ENCODE assay signal across 18 cellular contexts in genomic region chr5:107446972-107447371, GRCh38.
A peak's percentile ranks its signal among the peaks of the same experiment; 100 is the strongest.
DNase-seq lines count a peak whose midpoint lies in the region; ATAC-seq and TF ChIP-seq lines count a peak whose summit lies in the region.
"Had no signal": no experiment of that assay in that cellular context is flagged by ENCODE, and none has a peak within 500 bp of the region (broad histone marks: within the 10 kb centered on the region; RNA-seq: fewer than 3 reads in every experiment).

No MANE protein-coding gene starts in this region.

- no peak overlapping the region for H3K4me3 Mint-ChIP-seq in endodermal cell
- H3K4me3 Mint-ChIP-seq: CD4-positive, CD25-positive, alpha-beta regulatory T cell; GM23338; H9; HFFc6; IgD-negative memory B cell had no signal

- no peaks in the 10 kb centered on the region for H4K20me1 ChIP-seq in SK-N-SH (ENCODE audit: insufficient read depth)
- H4K20me1 ChIP-seq in OCI-LY1 (ENCODE audit: insufficient read depth, low read length) = no peaks in the 10 kb centered on the region
- H4K20me1 ChIP-seq: BLaER1 treated with 17β-estradiol and CSF1 and Interleukin-3, amounts not matched to agents 10 nM and 100 nM had no signal

- H3K9me3 ChIP-seq in SK-N-SH = no peaks in the 10 kb centered on the region
- no peaks in the 10 kb centered on the region for H3K9me3 ChIP-seq in OCI-LY1 (ENCODE audit: low read length)
- peaks cover 3% of the 10 kb centered on the region for H3K9me3 ChIP-seq in endodermal cell (ENCODE audit: control insufficient read depth, low read length)
- H3K9me3 ChIP-seq: BLaER1 treated with 17β-estradiol and CSF1 and Interleukin-3, amounts not matched to agents 10 nM and 100 nM had no signal

- no peak for TF ChIP-seq CTCF in SK-N-SH (IDR thresholded peaks at IDR 0.05)
- no peak for TF ChIP-seq CTCF in OCI-LY1 (IDR thresholded peaks at IDR 0.05; ENCODE audit: low read length)
- TF ChIP-seq CTCF in endodermal cell (conservative IDR thresholded peaks at IDR 0.05) = no peak
- no peak for TF ChIP-seq CTCF in GM10266 (IDR thresholded peaks at IDR 0.05; ENCODE audit: control insufficient read depth, insufficient read depth, low read depth, missing control alignments)

- H3K27me3 Mint-ChIP-seq in endodermal cell (ENCODE audit: insufficient read depth) = no peaks in the 10 kb centered on the region

- DNase-seq in SK-N-SH = no peak
- no peak for DNase-seq in endodermal cell
- no peak for DNase-seq in dedifferentiated amniotic fluid mesenchymal stem cell (ENCODE audit: extremely low spot score)
- DNase-seq in GM10266 (ENCODE audit: extremely low spot score) = no peak
- DNase-seq: ACHN; CD4-positive, CD25-positive, alpha-beta regulatory T cell; DMS79; H9; HFFc6 had no signal

- no peak for TF ChIP-seq RAD21 in SK-N-SH (IDR thresholded peaks at IDR 0.05; ENCODE audit: low read length)

- peak overlapping the region; percentile 49 for H3K27ac Mint-ChIP-seq in endodermal cell
- H3K27ac Mint-ChIP-seq: CD4-positive, CD25-positive, alpha-beta regulatory T cell; GM23338; HFFc6; IgD-negative memory B cell had no signal

- POLR2A ChIA-PET in SK-N-SH (lab: Yijun Ruan, JAX) = no interaction called here

- H3K9ac ChIP-seq in SK-N-SH (no peak overlapping the region), OCI-LY1 (ENCODE audit: low read length) (peak overlapping the region; percentile 1; the same call in 1 of the 2 replicates), endodermal cell (ENCODE audit: extremely low read depth, low read length, poor library complexity, severe bottlenecking) (no peak overlapping the region)
- H3K9ac ChIP-seq: BLaER1 treated with 17β-estradiol and CSF1 and Interleukin-3, amounts not matched to agents 10 nM and 100 nM; KMS-11 had no signal

- H3K79me2 ChIP-seq in SK-N-SH (ENCODE audit: insufficient read depth) (no peaks in the 10 kb centered on the region), OCI-LY1 (ENCODE audit: insufficient read depth, low read length) (no peaks in the 10 kb centered on the region)

- H3K4me3 ChIP-seq in SK-N-SH (ENCODE audit: low read depth in 2 of 2, low read length in 1 of 2) (no peak overlapping the region), OCI-LY1 (ENCODE audit: low read depth, low read length, poor library complexity, severe bottlenecking) (no peak overlapping the region), endodermal cell (ENCODE audit: low read length) (no peak overlapping the region)
- H3K4me3 ChIP-seq: BLaER1 treated with 17β-estradiol and CSF1 and Interleukin-3, amounts not matched to agents 10 nM and 100 nM; GM23338 had no signal

- H3K36me3 Mint-ChIP-seq in endodermal cell (ENCODE audit: low read depth) = peaks cover 11% of the 10 kb centered on the region
- H3K36me3 Mint-ChIP-seq: CD4-positive, CD25-positive, alpha-beta regulatory T cell; IgD-negative memory B cell had no signal

- no peak for TF ChIP-seq EP300 in SK-N-SH (IDR thresholded peaks at IDR 0.05; ENCODE audit: borderline replicate concordance in 1 of 2, low read depth in 1 of 2, low read length in 1 of 2)

- H3K4me2 ChIP-seq in SK-N-SH (no peak overlapping the region), OCI-LY1 (ENCODE audit: low read length) (peak overlapping the region; percentile 30; the same call in 1 of the 2 replicates)
- H3K4me2 ChIP-seq: BLaER1 treated with 17β-estradiol and CSF1 and Interleukin-3, amounts not matched to agents 10 nM and 100 nM; GM23338; KMS-11 had no signal

- 92% methylated on average over 3 of the region's 3 CpGs for WGBS in SK-N-SH (ENCODE audit: low lambda C conversion rate)
- 80 to 98% methylated on average over 1 to 3 of the region's 3 CpGs for WGBS in endodermal cell (ENCODE audit: insufficient coverage in 1 of 2, insufficient read length in 1 of 2), 2 experiments

- H3K4me1 ChIP-seq in SK-N-SH (ENCODE audit: control insufficient read depth in 1 of 2, insufficient read depth in 2 of 2, low read depth in 1 of 2, low read length in 1 of 2) = peaks cover 0 to 4% of the 10 kb centered on the region in 2 experiments; a peak in 2 of 4 replicates
- H3K4me1 ChIP-seq in OCI-LY1 (ENCODE audit: insufficient read depth, low read length, severe bottlenecking) = peaks cover 70% of the 10 kb centered on the region
- H3K4me1 ChIP-seq in endodermal cell (ENCODE audit: control insufficient read depth, insufficient read depth, low read length) = peaks cover 7% of the 10 kb centered on the region

- H3K36me3 ChIP-seq in SK-N-SH (replicated peaks in 1 of 2; ENCODE audit: control insufficient read depth in 1 of 2, insufficient read depth in 2 of 2, low read length in 1 of 2) (no peaks in the 10 kb centered on the region), OCI-LY1 (ENCODE audit: insufficient read depth, low read length) (no peaks in the 10 kb centered on the region), endodermal cell (ENCODE audit: control insufficient read depth, insufficient read depth, low read length) (peaks cover 12% of the 10 kb centered on the region)
- H3K36me3 ChIP-seq: BLaER1 treated with 17β-estradiol and CSF1 and Interleukin-3, amounts not matched to agents 10 nM and 100 nM had no signal

- peaks cover 4% of the 10 kb centered on the region for H3K9me3 Mint-ChIP-seq in endodermal cell
- H3K9me3 Mint-ChIP-seq: GM23338 had no signal

- H3F3A ChIP-seq in SK-N-SH (replicated peaks; ENCODE audit: insufficient read depth) = no peaks in the 10 kb centered on the region
- no peaks in the 10 kb centered on the region for H3F3A ChIP-seq in OCI-LY1 (ENCODE audit: insufficient read depth, low read length)

- no peak overlapping the region for H3K27ac ChIP-seq in SK-N-SH (ENCODE audit: low read depth in 2 of 2, low read length in 1 of 2)
- H3K27ac ChIP-seq in OCI-LY1 (ENCODE audit: low read depth, low read length, poor library complexity, severe bottlenecking) = peak overlapping the region; percentile 95
- peak overlapping the region; percentile 63 for H3K27ac ChIP-seq in endodermal cell (ENCODE audit: low read depth, low read length)
- H3K27ac ChIP-seq: 22Rv1; BLaER1 treated with 17β-estradiol and CSF1 and Interleukin-3, amounts not matched to agents 10 nM and 100 nM; KMS-11 had no signal

- no peak for ATAC-seq in SK-N-SH treated with all-trans-retinoic acid at 6 μM for 48 hours
- no peak for ATAC-seq in HG02938 (IDR thresholded peaks at IDR 0.05; ENCODE audit: unreplicated experiment)
- ATAC-seq in GM18858 (IDR thresholded peaks at IDR 0.05; ENCODE audit: unreplicated experiment) = no peak
- ATAC-seq: GM23338 had no signal

- H2AFZ ChIP-seq in SK-N-SH (ENCODE audit: low read depth) (no peak overlapping the region), OCI-LY1 (ENCODE audit: low read length) (no peak overlapping the region)
- H2AFZ ChIP-seq: GM23338 had no signal

- CTCF ChIA-PET in SK-N-SH (lab: Yijun Ruan, JAX) = no interaction called here

- H3K27me3 ChIP-seq in SK-N-SH (ENCODE audit: insufficient read depth) = no peaks in the 10 kb centered on the region
- no peaks in the 10 kb centered on the region for H3K27me3 ChIP-seq in OCI-LY1 (ENCODE audit: insufficient read depth, low read length)
- no peaks in the 10 kb centered on the region for H3K27me3 ChIP-seq in endodermal cell (ENCODE audit: control insufficient read depth, insufficient read depth, low read length, poor library complexity, severe bottlenecking)
- H3K27me3 ChIP-seq: BLaER1 treated with 17β-estradiol and CSF1 and Interleukin-3, amounts not matched to agents 10 nM and 100 nM had no signal

- H3K9me2 ChIP-seq in SK-N-SH = no peaks in the 10 kb centered on the region
- H3K9me2 ChIP-seq in OCI-LY1 (ENCODE audit: low read depth, low read length) = no peaks in the 10 kb centered on the region

- H3K4me1 Mint-ChIP-seq in endodermal cell = peaks cover 20% of the 10 kb centered on the region

TF ChIP-seq in SK-N-SH, 30 proteins besides CTCF, POLR2A, EP300 and RAD21:
- TF ChIP-seq SIN3A (IDR thresholded peaks at IDR 0.05; ENCODE audit: borderline replicate concordance, low read depth, low read length) = no peak
- TF ChIP-seq MEF2A (IDR thresholded peaks at IDR 0.05; ENCODE audit: borderline replicate concordance, low read depth) = no peak
- no peak for TF ChIP-seq NFIC (IDR thresholded peaks at IDR 0.05; ENCODE audit: borderline replicate concordance)

Comparison
In these comparisons a context has a peak if more than half of its experiments do, and no peak if none do; other contexts are left out.
1. H3K27ac ChIP-seq: peak in OCI-LY1 (single experiment) and endodermal cell (single experiment); none in SK-N-SH (0 of 2).